8 cellular contexts compared by ENCODE assay signal in genomic region chr6:80457044-80457933, GRCh38.
DNase-seq lines count a peak whose midpoint lies in the region; ATAC-seq and TF ChIP-seq lines count a peak whose summit lies in the region.

No MANE protein-coding gene starts in this region.

- DNase-seq in HPDE6-E6E7 (ENCODE audit: extremely low spot score): peak; percentile 67
- peak; percentile 47 to 82 (median 67) for DNase-seq in body of pancreas
- peak in 35 of 51 donors; percentile 0 to 68 (median 28) for DNase-seq in hypothalamus (lab: John Stamatoyannopoulos, UW)
- DNase-seq in stromal cell of bone marrow (ENCODE audit: low read depth): peak; percentile 96
- DNase-seq in NCI-H146 (lab: John Stamatoyannopoulos, UW): no peak
- no peak for DNase-seq in NCI-H526 treated with DMSO at 0.1 percent for 48 hours (lab: John Stamatoyannopoulos, UW)

- no peak overlapping the region for H3K4me3 ChIP-seq in body of pancreas

- no peaks in the 10 kb centered on the region for H3K27me3 ChIP-seq in body of pancreas

- no peak for TF ChIP-seq CTCF in body of pancreas (IDR thresholded peaks at IDR 0.05)

- ATAC-seq in body of pancreas (peak; percentile 93), HG02610 (IDR thresholded peaks at IDR 0.05; ENCODE audit: unreplicated experiment) (no peak), GM19328 (IDR thresholded peaks at IDR 0.05; ENCODE audit: unreplicated experiment) (no peak)

- 76 to 83% methylated on average over 5 of the region's 5 CpGs for WGBS in body of pancreas, 2 donors

- intact Hi-C loops in body of pancreas (cut with DNase I): no loop called here

- H3K4me1 ChIP-seq in body of pancreas: peaks cover 6% of the 10 kb centered on the region

- no peak overlapping the region for H3K27ac ChIP-seq in body of pancreas

- TF ChIP-seq POLR2A in body of pancreas (IDR thresholded peaks at IDR 0.05): no peak

- H3K36me3 ChIP-seq in body of pancreas (replicated peaks in 1 of 2; ENCODE audit: insufficient read depth in 1 of 2, low read depth in 2 of 2): no peaks in the 10 kb centered on the region

- no peaks in the 10 kb centered on the region for H3K9me3 ChIP-seq in body of pancreas

Comparison
In these comparisons a context has a peak if more than half of its experiments do, and no peak if none do; other contexts are left out.
1. DNase-seq: peak in HPDE6-E6E7 (single experiment), body of pancreas (4 of 4), hypothalamus (35 of 51) and stromal cell of bone marrow (single experiment); none in NCI-H146 (single experiment) and NCI-H526 treated with DMSO at 0.1 percent for 48 hours (single experiment).